Comparison of ENCODE assay signal across 1 cellular context in the genomic region with DNA sequence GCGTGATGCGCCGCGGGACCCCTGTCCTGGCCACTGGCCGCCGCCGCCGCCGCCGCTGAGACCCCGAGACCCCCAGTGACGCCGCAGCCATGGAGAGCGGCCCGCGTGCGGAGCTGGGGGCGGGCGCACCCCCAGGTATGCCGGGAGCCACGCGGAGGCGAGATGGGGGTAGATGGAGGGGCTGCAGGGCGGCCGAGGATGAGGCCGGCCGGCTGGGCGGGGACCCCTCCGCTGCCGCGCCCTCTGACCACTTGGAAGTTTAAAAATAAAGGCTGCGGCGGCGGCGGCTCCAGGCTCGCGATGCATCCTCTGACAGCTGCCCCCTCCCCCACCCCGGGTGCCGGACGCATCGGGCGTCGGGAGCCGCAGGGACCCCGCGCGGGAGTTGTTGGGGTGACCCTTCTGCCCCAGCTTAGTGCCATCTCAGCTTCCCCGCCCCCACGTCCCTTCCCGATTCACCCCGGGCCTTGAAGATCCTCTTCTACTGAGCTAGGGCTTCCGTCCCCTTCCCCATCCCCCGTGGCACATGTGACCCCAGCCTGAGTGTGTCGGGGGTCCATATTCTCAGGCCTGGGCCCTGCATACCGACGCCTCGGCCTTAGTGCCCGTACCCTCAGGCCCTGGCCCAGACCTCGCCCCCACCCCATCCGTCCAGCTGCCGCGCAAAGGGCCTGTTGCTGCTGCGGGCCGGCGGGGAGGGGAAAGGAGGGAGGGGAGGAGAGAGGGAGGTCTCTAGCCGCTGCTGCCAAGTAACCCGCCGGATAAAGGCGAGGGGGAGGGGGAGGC.
A peak's percentile ranks its signal among the peaks of the same experiment; 100 is the strongest.
TF ChIP-seq lines count a peak whose summit lies in the region.

No MANE protein-coding gene starts in this region.

TF ChIP-seq in HEK293, 187 proteins besides CTCF, POLR2A, EP300 and RAD21 (continued from another document and continues in another):
- TF ChIP-seq PRDM2 (tag by site-specific recombination; IDR thresholded peaks at IDR 0.05; ENCODE audit: borderline replicate concordance) (no peak), ZFP37 (tag by site-specific recombination; IDR thresholded peaks at IDR 0.05) (0 out of 2 replicates have a peak, but pooled peaks have one; percentile 34), ZNF629 (tag by site-specific recombination; IDR thresholded peaks at IDR 0.05) (peak; percentile 56), ZNF266 (tag by site-specific recombination; IDR thresholded peaks at IDR 0.05; ENCODE audit: low read depth) (no peak), ZNF280C (tag by site-specific recombination; IDR thresholded peaks at IDR 0.05) (no peak), ZFP3 (tag by site-specific recombination; IDR thresholded peaks at IDR 0.05; ENCODE audit: low read depth) (no peak), ZNF155 (tag by site-specific recombination; IDR thresholded peaks at IDR 0.05) (no peak), ZNF473 (tag by site-specific recombination; IDR thresholded peaks at IDR 0.05) (no peak), ZNF548 (tag by site-specific recombination; IDR thresholded peaks at IDR 0.05) (no peak), ZNF777 (tag by site-specific recombination; IDR thresholded peaks at IDR 0.05; ENCODE audit: borderline replicate concordance) (peak; percentile 16; the same call in 1 of the 2 replicates), KLF16 (tag by site-specific recombination; IDR thresholded peaks at IDR 0.05) (peak; percentile 80; the same call in 1 of the 2 replicates), ZNF214 (tag by site-specific recombination; IDR thresholded peaks at IDR 0.05; ENCODE audit: borderline replicate concordance) (no peak), ZNF530 (tag by site-specific recombination; IDR thresholded peaks at IDR 0.05; ENCODE audit: low read depth) (no peak), ZNF658 (tag by site-specific recombination; IDR thresholded peaks at IDR 0.05) (no peak), ZNF560 (tag by site-specific recombination; IDR thresholded peaks at IDR 0.05; ENCODE audit: borderline replicate concordance) (no peak), ZSCAN30 (tag by site-specific recombination; IDR thresholded peaks at IDR 0.05) (0 out of 2 replicates have a peak, but pooled peaks have one; percentile 76), ZNF692 (tag by site-specific recombination; IDR thresholded peaks at IDR 0.05) (no peak), SALL2 (tag by site-specific recombination; IDR thresholded peaks at IDR 0.05; ENCODE audit: borderline replicate concordance) (no peak), ZXDB (tag by site-specific recombination; IDR thresholded peaks at IDR 0.05) (peak; percentile 71; the same call in 1 of the 2 replicates), GLI2 (tag by site-specific recombination; IDR thresholded peaks at IDR 0.05; ENCODE audit: borderline replicate concordance, low read depth) (no peak), ZNF146 (tag by site-specific recombination; IDR thresholded peaks at IDR 0.05) (no peak), ZSCAN16 (tag by site-specific recombination; IDR thresholded peaks at IDR 0.05) (no peak), ZNF529 (tag by site-specific recombination; IDR thresholded peaks at IDR 0.05; ENCODE audit: insufficient replicate concordance) (no peak), GLIS1 (tag by site-specific recombination; IDR thresholded peaks at IDR 0.05) (peak; percentile 44), ZNF133 (tag by site-specific recombination; IDR thresholded peaks at IDR 0.05) (no peak), EGR2 (tag by site-specific recombination; IDR thresholded peaks at IDR 0.05; ENCODE audit: low read depth) (no peak), PRDM10 (tag by site-specific recombination; IDR thresholded peaks at IDR 0.05) (0 out of 2 replicates have a peak, but pooled peaks have one; percentile 22), ZNF785 (tag by site-specific recombination; IDR thresholded peaks at IDR 0.05) (no peak), ZNF366 (tag by site-specific recombination; conservative IDR thresholded peaks at IDR 0.05) (peak; percentile 95), ZNF837 (tag by site-specific recombination; IDR thresholded peaks at IDR 0.05) (no peak), ZNF398 (tag by site-specific recombination; IDR thresholded peaks at IDR 0.05) (peak; percentile 99)
- TF ChIP-seq, protein P1, sequence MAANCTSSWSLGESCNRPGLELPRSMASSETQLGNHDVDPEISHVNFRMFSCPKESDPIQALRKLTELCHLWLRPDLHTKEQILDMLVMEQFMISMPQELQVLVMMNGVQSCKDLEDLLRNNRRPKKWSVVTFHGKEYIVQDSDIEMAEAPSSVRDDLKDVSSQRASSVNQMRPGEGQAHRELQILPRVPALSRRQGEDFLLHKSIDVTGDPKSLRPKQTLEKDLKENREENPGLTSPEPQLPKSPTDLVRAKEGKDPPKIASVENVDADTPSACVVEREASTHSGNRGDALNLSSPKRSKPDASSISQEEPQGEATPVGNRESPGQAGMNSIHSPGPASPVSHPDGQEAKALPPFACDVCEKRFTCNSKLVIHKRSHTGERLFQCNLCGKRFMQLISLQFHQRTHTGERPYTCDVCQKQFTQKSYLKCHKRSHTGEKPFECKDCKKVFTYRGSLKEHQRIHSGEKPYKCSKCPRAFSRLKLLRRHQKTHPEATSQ (tag by site-specific recombination; IDR thresholded peaks at IDR 0.05), result peak; percentile 46; the same call in 1 of the 2 replicates
- TF ChIP-seq, protein P2, sequence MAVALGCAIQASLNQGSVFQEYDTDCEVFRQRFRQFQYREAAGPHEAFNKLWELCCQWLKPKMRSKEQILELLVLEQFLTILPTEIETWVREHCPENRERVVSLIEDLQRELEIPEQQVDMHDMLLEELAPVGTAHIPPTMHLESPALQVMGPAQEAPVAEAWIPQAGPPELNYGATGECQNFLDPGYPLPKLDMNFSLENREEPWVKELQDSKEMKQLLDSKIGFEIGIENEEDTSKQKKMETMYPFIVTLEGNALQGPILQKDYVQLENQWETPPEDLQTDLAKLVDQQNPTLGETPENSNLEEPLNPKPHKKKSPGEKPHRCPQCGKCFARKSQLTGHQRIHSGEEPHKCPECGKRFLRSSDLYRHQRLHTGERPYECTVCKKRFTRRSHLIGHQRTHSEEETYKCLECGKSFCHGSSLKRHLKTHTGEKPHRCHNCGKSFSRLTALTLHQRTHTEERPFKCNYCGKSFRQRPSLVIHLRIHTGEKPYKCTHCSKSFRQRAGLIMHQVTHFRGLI (tag by site-specific recombination; IDR thresholded peaks at IDR 0.05), result no peak
- TF ChIP-seq, protein P3, sequence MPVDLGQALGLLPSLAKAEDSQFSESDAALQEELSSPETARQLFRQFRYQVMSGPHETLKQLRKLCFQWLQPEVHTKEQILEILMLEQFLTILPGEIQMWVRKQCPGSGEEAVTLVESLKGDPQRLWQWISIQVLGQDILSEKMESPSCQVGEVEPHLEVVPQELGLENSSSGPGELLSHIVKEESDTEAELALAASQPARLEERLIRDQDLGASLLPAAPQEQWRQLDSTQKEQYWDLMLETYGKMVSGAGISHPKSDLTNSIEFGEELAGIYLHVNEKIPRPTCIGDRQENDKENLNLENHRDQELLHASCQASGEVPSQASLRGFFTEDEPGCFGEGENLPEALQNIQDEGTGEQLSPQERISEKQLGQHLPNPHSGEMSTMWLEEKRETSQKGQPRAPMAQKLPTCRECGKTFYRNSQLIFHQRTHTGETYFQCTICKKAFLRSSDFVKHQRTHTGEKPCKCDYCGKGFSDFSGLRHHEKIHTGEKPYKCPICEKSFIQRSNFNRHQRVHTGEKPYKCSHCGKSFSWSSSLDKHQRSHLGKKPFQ (tag by site-specific recombination; IDR thresholded peaks at IDR 0.05), result no peak
